ENCODE assay signal across 12 cellular contexts in the genomic region with DNA sequence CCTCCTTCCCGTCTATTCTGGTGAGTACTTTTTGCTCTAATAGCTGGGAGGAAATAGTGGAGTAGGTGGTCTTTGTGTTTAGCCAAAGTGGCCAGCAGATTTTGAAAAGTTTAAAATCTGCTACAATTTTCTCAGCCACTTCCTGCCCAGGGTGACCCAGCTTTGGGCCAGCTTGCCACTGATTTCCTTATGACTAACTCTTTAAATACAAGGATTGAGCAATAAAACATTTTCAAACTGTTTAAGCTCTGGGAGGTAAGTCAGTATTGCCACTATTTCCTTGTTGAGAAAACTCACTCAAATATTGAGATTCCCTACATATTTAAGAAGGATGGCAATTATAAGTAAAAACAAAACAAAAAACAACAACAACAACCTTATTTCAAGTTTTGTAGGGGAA. TPM values are rescaled to one million over a fixed set of nuclear protein-coding genes. Genes with fewer than 3 reads are reported as not detected.
DNase-seq lines count a peak whose midpoint lies in the region; ATAC-seq and TF ChIP-seq lines count a peak whose summit lies in the region.
"Had no signal": no experiment of that assay in that cellular context is flagged by ENCODE, and none has a peak within 500 bp of the region (broad histone marks: within the 10 kb centered on the region; RNA-seq: fewer than 3 reads in every experiment).

No MANE protein-coding gene starts in this region.

- ATAC-seq in heart right ventricle (no peak), GM21423 (IDR thresholded peaks at IDR 0.05; ENCODE audit: unreplicated experiment) (no peak), HG03520 (IDR thresholded peaks at IDR 0.05; ENCODE audit: unreplicated experiment) (no peak)

- H3K9me3 Mint-ChIP-seq in Calu3 (ENCODE audit: low read depth, unreplicated experiment) (no peaks in the 10 kb centered on the region), nephron progenitor cell (peaks cover 30% of the 10 kb centered on the region)

- no peak for TF ChIP-seq CTCF in Calu3 (IDR thresholded peaks at IDR 0.05; ENCODE audit: unreplicated experiment)
- TF ChIP-seq CTCF in nephron progenitor cell (IDR thresholded peaks at IDR 0.05): no peak
- TF ChIP-seq CTCF in heart right ventricle (IDR thresholded peaks at IDR 0.05): no peak

- H3K4me1 Mint-ChIP-seq in Calu3 (ENCODE audit: low read depth, unreplicated experiment) (peaks cover 14% of the 10 kb centered on the region), nephron progenitor cell (peaks cover 32% of the 10 kb centered on the region)
- H3K4me1 Mint-ChIP-seq: activated CD4-positive, alpha-beta T cell treated with anti-CD3 and anti-CD28 coated beads, Interleukin-2, amount 10 ng/mL, durations not matched to agents 24 days and 14 days had no signal

- peaks cover 0 to 52% (median 0%) of the 10 kb centered on the region in 9 donors for H3K36me3 ChIP-seq in heart right ventricle

- CTCF ChIA-PET in Calu3 (lab: Charles Lee): no interaction called here

- intact Hi-C loops in Calu3 (cut with micrococcal nuclease; ENCODE audit: unreplicated experiment): no loop called here
- intact Hi-C loops in heart right ventricle (cut with DNase I): no loop called here

- no TSS peak for BruUV-seq in Calu3 (replicated peaks; lab: Mats Ljungman, UMichigan)

- WGBS in heart right ventricle, 2 donors: 75% methylated on average over 1 of the region's 1 CpG

- H3K27ac Mint-ChIP-seq in Calu3 (ENCODE audit: unreplicated experiment) (peak overlapping the region; percentile 100), nephron progenitor cell (peak overlapping the region; percentile 57)
- H3K27ac Mint-ChIP-seq: activated CD4-positive, alpha-beta T cell treated with anti-CD3 and anti-CD28 coated beads, Interleukin-2, amount 10 ng/mL, durations not matched to agents 24 days and 14 days had no signal

- DNase-seq in Calu3 (peak; percentile 46), NOMO-1 treated with dmso at 0.1 percent for 144 hours (lab: John Stamatoyannopoulos, UW; ENCODE audit: unreplicated experiment) (peak; percentile 63), dermis blood vessel endothelial cell (peak; percentile 72), nephron progenitor cell (no peak), heart right ventricle (no peak), nucleus accumbens (lab: John Stamatoyannopoulos, UW) (no peak)
- DNase-seq: activated CD4-positive, alpha-beta T cell treated with anti-CD3 and anti-CD28 coated beads, Interleukin-2, amount 10 ng/mL, durations not matched to agents 24 days and 14 days; effector CD4-positive, alpha-beta T cell; NCI-H1417; testis had no signal

- H3K27ac ChIP-seq in heart right ventricle: peak overlapping the region in 2 of 10 donors; percentile 3 to 16

- H3K27me3 Mint-ChIP-seq in Calu3 (ENCODE audit: unreplicated experiment) (no peaks in the 10 kb centered on the region), nephron progenitor cell (ENCODE audit: low read depth, poor library complexity) (no peaks in the 10 kb centered on the region)
- H3K27me3 Mint-ChIP-seq: activated CD4-positive, alpha-beta T cell treated with anti-CD3 and anti-CD28 coated beads, Interleukin-2, amount 10 ng/mL, durations not matched to agents 24 days and 14 days had no signal

- peak overlapping the region; percentile 58 for H3K4me3 Mint-ChIP-seq in Calu3 (ENCODE audit: low read depth, unreplicated experiment)
- no peak overlapping the region for H3K4me3 Mint-ChIP-seq in nephron progenitor cell
- H3K4me3 Mint-ChIP-seq: activated CD4-positive, alpha-beta T cell treated with anti-CD3 and anti-CD28 coated beads, Interleukin-2, amount 10 ng/mL, durations not matched to agents 24 days and 14 days had no signal

- H3K4me1 ChIP-seq in heart right ventricle: peaks cover 0 to 12% (median 0%) of the 10 kb centered on the region in 9 donors

- no peaks in the 10 kb centered on the region for H3K27me3 ChIP-seq in heart right ventricle
- H3K27me3 ChIP-seq: testis had no signal

- no peak overlapping the region for H3K4me3 ChIP-seq in heart right ventricle
- H3K4me3 ChIP-seq: testis had no signal

- H3K36me3 Mint-ChIP-seq in Calu3 (ENCODE audit: insufficient read depth, unreplicated experiment): peaks cover 7% of the 10 kb centered on the region
- H3K36me3 Mint-ChIP-seq in nephron progenitor cell (ENCODE audit: low read depth): peaks cover 77% of the 10 kb centered on the region

- H3K9me3 ChIP-seq in heart right ventricle: peaks cover 0 to 10% (median 3%) of the 10 kb centered on the region in 11 donors
- H3K9me3 ChIP-seq: testis had no signal

RNA-seq across cellular contexts. Expression of gene TRMT11, which starts 54.5 kb away (rescaled TPM):
- total RNA-seq in Calu3 (2022) (20.2 and 27.7 TPM in 2 replicates), dermis blood vessel endothelial cell (17.1 and 18.0 TPM in 2 replicates), heart right ventricle (10 to 100 TPM in 9 of 10 donors, 1 to 10 TPM in 1; 9.8 to 15.8 (median 11.0) TPM)
- polyA plus RNA-seq in heart right ventricle: 10 to 100 TPM in 1 of 2 donors, 1 to 10 TPM in 1; 7.2 to 13.2 TPM

Comparison
In these comparisons a context has a peak if more than half of its experiments do, and no peak if none do; other contexts are left out.
1. DNase-seq: peak in Calu3 (single experiment), NOMO-1 treated with dmso at 0.1 percent for 144 hours (single experiment) and dermis blood vessel endothelial cell (single experiment); none in nephron progenitor cell (single experiment), heart right ventricle (0 of 2) and nucleus accumbens (0 of 56).